Comparison of ENCODE assay signal across 8 cellular contexts in the genomic region with DNA sequence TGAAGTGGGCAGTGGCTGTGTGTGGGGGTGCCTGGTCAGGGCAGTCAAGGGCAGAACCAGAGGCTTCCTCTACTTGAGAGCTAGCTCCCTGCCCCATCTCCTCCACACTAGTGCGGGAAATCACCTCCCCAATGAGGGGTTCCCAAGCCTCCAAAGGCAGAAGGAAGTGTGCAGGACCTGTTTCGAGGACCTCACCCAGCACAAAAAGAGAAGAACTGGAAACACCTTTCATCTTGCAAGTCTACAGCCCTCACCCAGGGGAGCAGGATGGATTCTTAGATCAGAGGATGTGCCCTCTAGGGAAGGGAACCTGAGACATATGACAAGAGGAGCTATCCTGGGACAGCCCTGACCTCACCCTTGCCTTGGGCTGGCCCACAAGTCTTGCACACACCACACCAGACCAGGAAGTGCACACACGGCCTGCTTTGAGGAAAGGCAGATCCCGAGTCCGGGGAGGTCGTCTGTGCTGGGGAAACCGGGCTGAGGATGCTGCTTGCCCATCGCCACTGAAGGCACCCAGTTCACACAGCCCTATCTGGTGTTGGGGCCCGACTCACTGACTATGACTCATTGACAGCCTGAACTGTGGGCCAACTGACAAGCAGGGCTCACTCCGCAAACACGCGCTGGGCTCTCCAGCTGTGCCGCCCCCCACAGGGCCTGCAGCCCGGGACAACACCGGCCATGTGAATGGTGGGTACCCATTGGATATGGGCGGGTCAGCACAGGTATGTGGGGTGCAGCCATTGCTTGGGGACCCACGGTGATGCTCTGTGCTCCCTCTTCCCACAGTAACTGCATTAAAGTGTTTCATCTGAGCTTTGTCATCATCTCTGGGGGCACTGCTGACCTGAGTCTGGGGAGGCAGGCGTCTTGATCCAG. TPM values are rescaled to one million over a fixed set of nuclear protein-coding genes. Genes with fewer than 3 reads are reported as not detected.
DNase-seq lines count a peak whose midpoint lies in the region; ATAC-seq and TF ChIP-seq lines count a peak whose summit lies in the region.

No MANE protein-coding gene starts in this region.

- CTCF ChIA-PET in Panc1 (lab: Charles Lee): interaction anchor here (0.6 kb wide), 1 partner anchor 12 kb away, joined by 4 read pairs; no protein-coding TSS in a partner anchor
- CTCF ChIA-PET in activated naive CD4-positive, alpha-beta T cell treated with anti-CD3 and anti-CD28 coated beads, Interleukin-2, amount 10 ng/mL, durations not matched to agents 7 days and 5 days (lab: Charles Lee): interaction anchor here (0.6 to 2.0 kb wide), 3 partner anchors 12 to 61 kb away, joined by 3 to 17 read pairs (median 4); no protein-coding TSS in a partner anchor
- CTCF ChIA-PET in naive thymus-derived CD4-positive, alpha-beta T cell (lab: Charles Lee): interaction anchor here (0.6 to 0.8 kb wide), 2 partner anchors 61 to 276 kb away, joined by 3 to 4 read pairs; no protein-coding TSS in a partner anchor

- H3K27ac Mint-ChIP-seq in activated naive CD4-positive, alpha-beta T cell treated with anti-CD3 and anti-CD28 coated beads, Interleukin-2, amount 10 ng/mL, durations not matched to agents 7 days and 5 days: peak overlapping the region; percentile 89
- H3K27ac Mint-ChIP-seq in naive thymus-derived CD4-positive, alpha-beta T cell: peak overlapping the region; percentile 66 to 93 (median 88)

- peaks cover 3% of the 10 kb centered on the region; the same call in 1 of the 2 replicates for H3K36me3 ChIP-seq in Panc1 (ENCODE audit: control insufficient read depth, insufficient read depth, low read length)
- H3K36me3 ChIP-seq in naive thymus-derived CD4-positive, alpha-beta T cell (ENCODE audit: control insufficient read depth in 2 of 3, insufficient read depth in 3 of 3, low read length in 3 of 3): peaks cover 0 to 16% (median 0%) of the 10 kb centered on the region in 3 experiments

- no peaks in the 10 kb centered on the region for H3K27me3 ChIP-seq in Panc1 (ENCODE audit: control insufficient read depth, insufficient read depth, low read length)
- no peaks in the 10 kb centered on the region for H3K27me3 ChIP-seq in naive thymus-derived CD4-positive, alpha-beta T cell (ENCODE audit: control insufficient read depth in 2 of 2, insufficient read depth in 2 of 2, low read length in 2 of 2)

- H3K4me1 Mint-ChIP-seq in activated naive CD4-positive, alpha-beta T cell treated with anti-CD3 and anti-CD28 coated beads, Interleukin-2, amount 10 ng/mL, durations not matched to agents 7 days and 5 days: peaks cover 69% of the 10 kb centered on the region
- H3K4me1 Mint-ChIP-seq in naive thymus-derived CD4-positive, alpha-beta T cell: peaks cover 59 to 77% (median 73%) of the 10 kb centered on the region in 7 donors

- peaks cover 50% of the 10 kb centered on the region for H3K4me1 ChIP-seq in Panc1 (ENCODE audit: control insufficient read depth, insufficient read depth, low read length)
- peaks cover 34 to 52% of the 10 kb centered on the region in 2 donors for H3K4me1 ChIP-seq in naive thymus-derived CD4-positive, alpha-beta T cell (ENCODE audit: control insufficient read depth in 2 of 2, insufficient read depth in 2 of 2, low read length in 2 of 2)

- intact Hi-C loops in Panc1 (cut with micrococcal nuclease; ENCODE audit: unreplicated experiment): no loop called here
- intact Hi-C loops in naive thymus-derived CD4-positive, alpha-beta T cell (cut with micrococcal nuclease): loop anchor here (5.0 kb wide), 2 partner anchors 35 to 240 kb away; partner anchors contain the start of genes LIME1 (in 1 of the 2) and SLC2A4RG (in 1 of the 2)

- H3K9me3 ChIP-seq in Panc1 (ENCODE audit: control insufficient read depth, insufficient read depth, low read depth, low read length): no peaks in the 10 kb centered on the region
- H3K9me3 ChIP-seq in naive thymus-derived CD4-positive, alpha-beta T cell (ENCODE audit: control insufficient read depth in 2 of 3, low read length in 3 of 3): no peaks in the 10 kb centered on the region

- no TSS peak for BruUV-seq in Panc1 (replicated peaks; lab: Mats Ljungman, UMichigan)

- POLR2A ChIA-PET in Panc1 (lab: Charles Lee): no interaction called here
- POLR2A ChIA-PET in naive thymus-derived CD4-positive, alpha-beta T cell (lab: Charles Lee): interaction anchor here (0.7 to 1.5 kb wide), 8 partner anchors 9 to 391 kb away, joined by 3 to 8 read pairs (median 3); partner anchors contain the start of genes LIME1 and TPD52L2

- DNase-seq in GF-D8 (lab: John Stamatoyannopoulos, UW): peak; percentile 25
- no peak for DNase-seq in Panc1 (ENCODE audit: low read depth, low spot score)
- DNase-seq in activated naive CD4-positive, alpha-beta T cell treated with anti-CD3 and anti-CD28 coated beads, Interleukin-2, amount 10 ng/mL, durations not matched to agents 7 days and 5 days: peak; percentile 61
- peak in 3 of 9 donors; percentile 19 to 65 (median 44) for DNase-seq in naive thymus-derived CD4-positive, alpha-beta T cell
- no peak for DNase-seq in globus pallidus (ENCODE audit: low spot score)
- no peak for DNase-seq in NCI-H345 treated with DMSO at 0.1 percent for 48 hours (lab: John Stamatoyannopoulos, UW; ENCODE audit: unreplicated experiment)

- H3K4me3 Mint-ChIP-seq in activated naive CD4-positive, alpha-beta T cell treated with anti-CD3 and anti-CD28 coated beads, Interleukin-2, amount 10 ng/mL, durations not matched to agents 7 days and 5 days: peak overlapping the region; percentile 78
- H3K4me3 Mint-ChIP-seq in naive thymus-derived CD4-positive, alpha-beta T cell: peak overlapping the region; percentile 75 to 96 (median 84)

- H3K27ac ChIP-seq in Panc1 (ENCODE audit: low read length): peak overlapping the region; percentile 84
- H3K27ac ChIP-seq in naive thymus-derived CD4-positive, alpha-beta T cell (ENCODE audit: low read depth, low read length): peak overlapping the region; percentile 78

- no peak for TF ChIP-seq CTCF in Panc1 (IDR thresholded peaks at IDR 0.05)

- H3K36me3 Mint-ChIP-seq in activated naive CD4-positive, alpha-beta T cell treated with anti-CD3 and anti-CD28 coated beads, Interleukin-2, amount 10 ng/mL, durations not matched to agents 7 days and 5 days: peaks cover 22% of the 10 kb centered on the region
- peaks cover 0 to 24% (median 7%) of the 10 kb centered on the region in 5 donors for H3K36me3 Mint-ChIP-seq in naive thymus-derived CD4-positive, alpha-beta T cell

- peak overlapping the region in 1 of 2 experiments; percentile 62; a peak in 3 of 4 replicates for H3K4me3 ChIP-seq in Panc1 (ENCODE audit: low read depth in 2 of 2, low read length in 2 of 2)
- H3K4me3 ChIP-seq in naive thymus-derived CD4-positive, alpha-beta T cell (ENCODE audit: low read length): peak overlapping the region; percentile 65

- ATAC-seq in Panc1 (peak; percentile 40), HG02884 (IDR thresholded peaks at IDR 0.05; ENCODE audit: unreplicated experiment) (no peak), GM21717 (IDR thresholded peaks at IDR 0.05; ENCODE audit: unreplicated experiment) (no peak)
- peak; percentile 19 for ATAC-seq in naive thymus-derived CD4-positive, alpha-beta T cell

- in situ Hi-C loops in Panc1 (cut with HindIII; ENCODE audit: low pct_unique_long_range_greater_than_20kb, low sequenced_read_pairs): no loop called here

- no peaks in the 10 kb centered on the region for H3K27me3 Mint-ChIP-seq in activated naive CD4-positive, alpha-beta T cell treated with anti-CD3 and anti-CD28 coated beads, Interleukin-2, amount 10 ng/mL, durations not matched to agents 7 days and 5 days
- H3K27me3 Mint-ChIP-seq in naive thymus-derived CD4-positive, alpha-beta T cell: no peaks in the 10 kb centered on the region

- no peaks in the 10 kb centered on the region for H3K9me3 Mint-ChIP-seq in activated naive CD4-positive, alpha-beta T cell treated with anti-CD3 and anti-CD28 coated beads, Interleukin-2, amount 10 ng/mL, durations not matched to agents 7 days and 5 days
- H3K9me3 Mint-ChIP-seq in naive thymus-derived CD4-positive, alpha-beta T cell: peaks cover 0 to 3% (median 0%) of the 10 kb centered on the region in 11 donors

RNA-seq across cellular contexts. Expression of gene SAMD10, which starts 1.8 kb away (rescaled TPM):
- total RNA-seq in Panc1 (2021; ENCODE audit: unreplicated experiment): 8.8 TPM
- 13.2 TPM for polyA plus RNA-seq in Panc1 (2012; ENCODE audit: insufficient read length)
- total RNA-seq in naive thymus-derived CD4-positive, alpha-beta T cell: 10 to 100 TPM; 10.2 to 37.8 (median 22.7) TPM
- 10 to 100 TPM; 11.5 to 14.2 TPM for polyA plus RNA-seq in naive thymus-derived CD4-positive, alpha-beta T cell

RNA-seq across cellular contexts. Expression of gene PRPF6, which starts 3.3 kb away (rescaled TPM):
- total RNA-seq in Panc1 (2021; ENCODE audit: unreplicated experiment): 88.4 TPM
- 125 TPM for polyA plus RNA-seq in Panc1 (2012; ENCODE audit: insufficient read length)
- total RNA-seq in naive thymus-derived CD4-positive, alpha-beta T cell: 10 to 100 TPM; 71.2 to 95.8 (median 82.9) TPM
- 100 to 1,000 TPM in 1 of 2 donors, 10 to 100 TPM in 1; 86.9 to 127 TPM for polyA plus RNA-seq in naive thymus-derived CD4-positive, alpha-beta T cell

RNA-seq across cellular contexts. Expression of gene ZNF512B, which starts 7.9 kb away (rescaled TPM):
- 17.9 TPM for total RNA-seq in Panc1 (2021; ENCODE audit: unreplicated experiment)
- polyA plus RNA-seq in Panc1 (2012; ENCODE audit: insufficient read length): 13.6 TPM
- total RNA-seq in naive thymus-derived CD4-positive, alpha-beta T cell: 10 to 100 TPM; 17.7 to 29.8 (median 26.3) TPM
- 1 to 10 TPM; 1.1 to 2.4 TPM for polyA plus RNA-seq in naive thymus-derived CD4-positive, alpha-beta T cell

RNA-seq across cellular contexts. Expression of gene UCKL1, which starts 21.4 kb away (rescaled TPM):
- 47.4 TPM for total RNA-seq in Panc1 (2021; ENCODE audit: unreplicated experiment)
- polyA plus RNA-seq in Panc1 (2012; ENCODE audit: insufficient read length): 76.5 TPM
- total RNA-seq in naive thymus-derived CD4-positive, alpha-beta T cell: 10 to 100 TPM; 42.0 to 49.0 (median 46.6) TPM
- polyA plus RNA-seq in naive thymus-derived CD4-positive, alpha-beta T cell: 10 to 100 TPM; 20.5 to 33.0 TPM

RNA-seq across cellular contexts. Expression of gene C20orf204, which starts 58.3 kb away (rescaled TPM):
- total RNA-seq in Panc1 (2021; ENCODE audit: unreplicated experiment): 1.9 TPM
- 3.3 TPM for polyA plus RNA-seq in Panc1 (2012; ENCODE audit: insufficient read length)
- 10 to 100 TPM in 3 of 5 experiments, 1 to 10 TPM in 2; 4.7 to 24.6 (median 12.5) TPM for total RNA-seq in naive thymus-derived CD4-positive, alpha-beta T cell
- under 1 TPM in 1 of 2 donors, not detected in 1; 0.39 TPM for polyA plus RNA-seq in naive thymus-derived CD4-positive, alpha-beta T cell

Comparison
In these comparisons a context has a peak if more than half of its experiments do, and no peak if none do; other contexts are left out.
1. DNase-seq: peak in GF-D8 (single experiment) and activated naive CD4-positive, alpha-beta T cell treated with anti-CD3 and anti-CD28 coated beads, Interleukin-2, amount 10 ng/mL, durations not matched to agents 7 days and 5 days (single experiment); none in Panc1 (single experiment), globus pallidus (single experiment) and NCI-H345 treated with DMSO at 0.1 percent for 48 hours (single experiment).
2. ATAC-seq: peak in Panc1 (single experiment) and naive thymus-derived CD4-positive, alpha-beta T cell (single experiment); none in HG02884 (single experiment) and GM21717 (single experiment).